Comparison of ENCODE assay signal across 8 cellular contexts in the genomic region with DNA sequence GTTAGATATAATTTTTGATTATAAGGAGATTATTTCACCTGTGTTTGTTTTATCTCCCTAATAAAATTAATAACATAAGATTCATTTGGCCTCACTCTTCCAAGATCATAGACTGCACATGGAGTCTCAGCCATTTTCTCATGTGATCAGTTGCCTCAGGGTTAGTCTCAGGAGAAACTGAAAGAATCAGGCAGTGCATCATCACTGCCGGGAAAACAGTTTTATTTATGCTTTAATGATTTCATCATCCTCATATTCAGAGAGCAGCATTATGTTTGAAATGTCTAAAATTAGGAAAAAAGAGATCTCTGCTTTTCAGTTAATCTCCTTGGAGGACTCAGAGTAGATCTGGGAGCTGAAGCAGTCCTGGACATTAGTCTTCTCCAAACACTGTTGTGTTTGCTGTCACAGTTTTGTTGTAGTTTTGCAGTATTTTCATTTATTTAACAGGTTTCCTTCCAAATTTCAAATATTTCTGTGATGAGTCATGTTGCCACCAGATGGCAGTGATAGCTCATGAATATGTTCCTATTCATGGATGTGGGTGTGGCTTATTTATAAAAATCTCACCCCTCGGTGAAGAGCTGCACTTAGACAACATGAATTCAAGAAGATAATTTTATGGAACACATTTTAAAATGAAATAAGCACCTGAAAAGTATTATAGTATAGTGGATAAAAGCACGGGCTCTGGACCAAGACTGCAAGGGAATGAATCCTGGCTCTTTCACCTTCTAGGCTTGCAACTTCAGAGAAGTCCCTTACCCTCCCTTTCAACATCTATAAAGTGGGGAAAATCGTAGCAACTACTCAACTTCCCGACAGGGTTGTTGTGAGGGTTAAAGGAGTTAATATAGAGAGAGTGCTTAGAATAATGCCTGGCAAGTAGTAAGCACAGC.
DNase-seq lines count a peak whose midpoint lies in the region; TF ChIP-seq lines count a peak whose summit lies in the region.

No MANE protein-coding gene starts in this region.

- no peaks in the 10 kb centered on the region for H3K27me3 Mint-ChIP-seq in nephron (ENCODE audit: low read depth)

- DNase-seq in AG09309 (ENCODE audit: low read depth) (peak; percentile 67), GM12864 (ENCODE audit: low read depth) (peak; percentile 22), NCI-H1436 (lab: John Stamatoyannopoulos, UW) (peak; percentile 48), T follicular helper cell (ENCODE audit: low read depth) (peak; percentile 3), fibroblast of gingiva (ENCODE audit: low read depth) (peak; percentile 83), T1000 (lab: John Stamatoyannopoulos, UW) (no peak), ecto neural progenitor cell (ENCODE audit: low spot score) (no peak)

- peaks cover 58% of the 10 kb centered on the region for H3K36me3 Mint-ChIP-seq in nephron (ENCODE audit: low read depth)

- no peaks in the 10 kb centered on the region for H3K9me3 Mint-ChIP-seq in nephron

- H3K4me3 ChIP-seq in AG09309 (ENCODE audit: control insufficient read depth, low read depth, low read length) (no peak overlapping the region), GM12864 (ENCODE audit: low read depth, low read length) (no peak overlapping the region)

- H3K4me1 Mint-ChIP-seq in nephron: peaks cover 20% of the 10 kb centered on the region

- peak overlapping the region in 1 of 3 experiments; percentile 28 for H3K27ac Mint-ChIP-seq in nephron

- no peak overlapping the region for H3K4me3 Mint-ChIP-seq in nephron

- TF ChIP-seq CTCF in AG09309 (IDR thresholded peaks at IDR 0.05; ENCODE audit: control insufficient read depth, insufficient read depth, low read depth, low read length, missing control alignments): peak; percentile 25
- TF ChIP-seq CTCF in GM12864 (IDR thresholded peaks at IDR 0.05; ENCODE audit: low read depth, low read length, missing control alignments): peak; percentile 46
- TF ChIP-seq CTCF in nephron (IDR thresholded peaks at IDR 0.05; ENCODE audit: unreplicated experiment in 3 of 3): peak; percentile 58 to 75 (median 67)

Comparison
In these comparisons a context has a peak if more than half of its experiments do, and no peak if none do; other contexts are left out.
1. DNase-seq: peak in AG09309 (single experiment), GM12864 (single experiment), NCI-H1436 (single experiment), T follicular helper cell (single experiment) and fibroblast of gingiva (single experiment); none in T1000 (single experiment) and ecto neural progenitor cell (single experiment).
2. Peak in every context shown above with its lines, with median percentiles within 50 percentile points of each other: CTCF ChIP-seq.